Comparison of ENCODE assay signal across 17 cellular contexts in the genomic region with DNA sequence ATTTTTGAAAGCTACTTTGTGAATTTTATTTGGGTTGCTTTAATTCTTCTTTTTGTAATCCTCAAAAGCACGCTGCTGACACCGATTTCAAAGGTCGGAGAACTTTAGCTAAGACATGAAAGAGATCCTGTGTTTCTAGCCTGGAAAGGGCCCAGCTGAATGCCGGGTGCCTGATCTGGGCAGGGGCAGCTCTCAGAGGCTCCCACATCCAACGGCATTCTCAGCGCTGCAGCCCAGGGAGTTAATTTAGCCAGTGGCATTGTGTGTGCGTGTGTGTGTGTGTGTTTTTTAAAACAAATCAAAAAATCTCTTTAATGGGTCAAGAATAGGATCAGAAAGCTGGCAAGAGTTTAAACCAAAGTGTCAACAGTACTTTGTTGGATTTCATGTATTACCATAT. TPM values are rescaled to one million over a fixed set of nuclear protein-coding genes. Genes with fewer than 3 reads are reported as not detected.
DNase-seq lines count a peak whose midpoint lies in the region; ATAC-seq and TF ChIP-seq lines count a peak whose summit lies in the region.
"Had no signal": no experiment of that assay in that cellular context is flagged by ENCODE, and none has a peak within 500 bp of the region (broad histone marks: within the 10 kb centered on the region; RNA-seq: fewer than 3 reads in every experiment).

No MANE protein-coding gene starts in this region.

- peaks cover 33 to 75% of the 10 kb centered on the region in 2 experiments for H3K4me1 ChIP-seq in SK-N-SH (ENCODE audit: control insufficient read depth in 1 of 2, insufficient read depth in 2 of 2, low read depth in 1 of 2, low read length in 1 of 2)

- no peak overlapping the region for H3K4me3 ChIP-seq in SK-N-SH (ENCODE audit: low read depth in 2 of 2, low read length in 1 of 2)
- H3K4me3 ChIP-seq: BLaER1 had no signal

- no peak for ATAC-seq in GM19035 (IDR thresholded peaks at IDR 0.05; ENCODE audit: unreplicated experiment)
- no peak for ATAC-seq in HG03520 (IDR thresholded peaks at IDR 0.05; ENCODE audit: unreplicated experiment)
- ATAC-seq in GM19397 (IDR thresholded peaks at IDR 0.05; ENCODE audit: unreplicated experiment), result no peak
- ATAC-seq: left colon; PC-3; stimulated activated naive CD8-positive, alpha-beta T cell treated with anti-CD3 and anti-CD28 coated beads, Interleukin-15, amount 100 ng/mL, for 72 hours had no signal

- DNase-seq in Daoy (ENCODE audit: low read depth), result peak; percentile 37
- DNase-seq in SK-N-SH, result peak; percentile 34
- DNase-seq in epithelial cell of prostate (ENCODE audit: low read depth, low spot score), result no peak
- DNase-seq in occipital lobe (lab: John Stamatoyannopoulos, UW), result peak; percentile 21
- DNase-seq in T-helper 2 cell, result no peak
- DNase-seq: activated CD4-positive, alpha-beta memory T cell treated with anti-CD3 and anti-CD28 coated beads for 36 hours; activated gamma-delta T cell; left colon; NCI-H1930; PC-3; stimulated activated CD4-positive, alpha-beta T cell treated with anti-CD3 and anti-CD28 coated beads, Interleukin-4, amount 100 ng/mL, for 24 hours; stimulated activated naive CD8-positive, alpha-beta T cell treated with anti-CD3 and anti-CD28 coated beads, Interleukin-15, amount 100 ng/mL, for 72 hours had no signal

- TF ChIP-seq EP300 in SK-N-SH (IDR thresholded peaks at IDR 0.05; ENCODE audit: borderline replicate concordance in 1 of 2, low read depth in 1 of 2, low read length in 1 of 2), result no peak

- no peaks in the 10 kb centered on the region for H4K20me1 ChIP-seq in SK-N-SH (ENCODE audit: insufficient read depth)
- H4K20me1 ChIP-seq: BLaER1 had no signal

- no peak overlapping the region for H3K4me2 ChIP-seq in SK-N-SH

- H3K27ac ChIP-seq in SK-N-SH (ENCODE audit: low read depth in 2 of 2, low read length in 1 of 2), result peak overlapping the region; percentile 60 to 100; a peak in 3 of 4 replicates
- peak overlapping the region; percentile 97 for H3K27ac ChIP-seq in epithelial cell of prostate

- no peaks in the 10 kb centered on the region for H3K36me3 ChIP-seq in SK-N-SH (replicated peaks in 1 of 2; ENCODE audit: control insufficient read depth in 1 of 2, insufficient read depth in 2 of 2, low read length in 1 of 2)
- H3K36me3 ChIP-seq: BLaER1 had no signal

- POLR2A ChIA-PET in SK-N-SH (lab: Yijun Ruan, JAX), result interaction anchor here (0.6 to 1.7 kb wide), 3 partner anchors 9 to 72 kb away, joined by 3 to 9 read pairs (median 3); no protein-coding TSS in a partner anchor

- no peaks in the 10 kb centered on the region for H3K9me2 ChIP-seq in SK-N-SH

- peaks cover 8% of the 10 kb centered on the region for H3F3A ChIP-seq in SK-N-SH (replicated peaks; ENCODE audit: insufficient read depth)

- CTCF ChIA-PET in SK-N-SH (lab: Yijun Ruan, JAX), result interaction anchor here (1.0 to 5.9 kb wide), 6 partner anchors 9 to 403 kb away, joined by 3 to 40 read pairs (median 8); a partner anchor contains a TSS

- WGBS in SK-N-SH (ENCODE audit: low lambda C conversion rate), result 69% methylated on average over 7 of the region's 7 CpGs

- TF ChIP-seq CTCF in SK-N-SH (IDR thresholded peaks at IDR 0.05), result no peak

- no peak overlapping the region for H3K9ac ChIP-seq in SK-N-SH
- H3K9ac ChIP-seq: BLaER1 had no signal

- H3K79me2 ChIP-seq in SK-N-SH (ENCODE audit: insufficient read depth), result no peaks in the 10 kb centered on the region

- no peaks in the 10 kb centered on the region for H3K27me3 ChIP-seq in SK-N-SH (ENCODE audit: insufficient read depth)
- H3K27me3 ChIP-seq: BLaER1 had no signal

- no peaks in the 10 kb centered on the region for H3K9me3 ChIP-seq in SK-N-SH
- H3K9me3 ChIP-seq: BLaER1 had no signal

- H2AFZ ChIP-seq in SK-N-SH (ENCODE audit: low read depth), result 0 out of 2 replicates have a peak overlapping the region, but pooled peaks have one; percentile 27

- no peak for TF ChIP-seq RAD21 in SK-N-SH (IDR thresholded peaks at IDR 0.05; ENCODE audit: low read length)

TF ChIP-seq in SK-N-SH, 30 proteins besides CTCF, POLR2A, EP300 and RAD21 (continues in another document):
- TF ChIP-seq, protein P1, sequence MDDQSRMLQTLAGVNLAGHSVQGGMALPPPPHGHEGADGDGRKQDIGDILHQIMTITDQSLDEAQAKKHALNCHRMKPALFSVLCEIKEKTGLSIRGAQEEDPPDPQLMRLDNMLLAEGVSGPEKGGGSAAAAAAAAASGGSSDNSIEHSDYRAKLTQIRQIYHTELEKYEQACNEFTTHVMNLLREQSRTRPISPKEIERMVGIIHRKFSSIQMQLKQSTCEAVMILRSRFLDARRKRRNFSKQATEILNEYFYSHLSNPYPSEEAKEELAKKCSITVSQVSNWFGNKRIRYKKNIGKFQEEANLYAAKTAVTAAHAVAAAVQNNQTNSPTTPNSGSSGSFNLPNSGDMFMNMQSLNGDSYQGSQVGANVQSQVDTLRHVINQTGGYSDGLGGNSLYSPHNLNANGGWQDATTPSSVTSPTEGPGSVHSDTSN (IDR thresholded peaks at IDR 0.05), result no peak
- TF ChIP-seq GATA2 (CRISPR knock-in tag; IDR thresholded peaks at IDR 0.05) (no peak), EZH2phosphoT487 (IDR thresholded peaks at IDR 0.05; ENCODE audit: borderline replicate concordance, low read depth) (no peak), FOXM1 (IDR thresholded peaks at IDR 0.05; ENCODE audit: low read depth) (no peak), RXRA (IDR thresholded peaks at IDR 0.05; ENCODE audit: borderline replicate concordance, low read depth) (no peak), ELF1 (IDR thresholded peaks at IDR 0.05) (no peak), JUND (IDR thresholded peaks at IDR 0.05) (no peak), RCOR1 (IDR thresholded peaks at IDR 0.05; ENCODE audit: low read length) (no peak), SMC3 (IDR thresholded peaks at IDR 0.05; ENCODE audit: low read depth, low read length) (no peak)
- TF ChIP-seq, protein P2, sequence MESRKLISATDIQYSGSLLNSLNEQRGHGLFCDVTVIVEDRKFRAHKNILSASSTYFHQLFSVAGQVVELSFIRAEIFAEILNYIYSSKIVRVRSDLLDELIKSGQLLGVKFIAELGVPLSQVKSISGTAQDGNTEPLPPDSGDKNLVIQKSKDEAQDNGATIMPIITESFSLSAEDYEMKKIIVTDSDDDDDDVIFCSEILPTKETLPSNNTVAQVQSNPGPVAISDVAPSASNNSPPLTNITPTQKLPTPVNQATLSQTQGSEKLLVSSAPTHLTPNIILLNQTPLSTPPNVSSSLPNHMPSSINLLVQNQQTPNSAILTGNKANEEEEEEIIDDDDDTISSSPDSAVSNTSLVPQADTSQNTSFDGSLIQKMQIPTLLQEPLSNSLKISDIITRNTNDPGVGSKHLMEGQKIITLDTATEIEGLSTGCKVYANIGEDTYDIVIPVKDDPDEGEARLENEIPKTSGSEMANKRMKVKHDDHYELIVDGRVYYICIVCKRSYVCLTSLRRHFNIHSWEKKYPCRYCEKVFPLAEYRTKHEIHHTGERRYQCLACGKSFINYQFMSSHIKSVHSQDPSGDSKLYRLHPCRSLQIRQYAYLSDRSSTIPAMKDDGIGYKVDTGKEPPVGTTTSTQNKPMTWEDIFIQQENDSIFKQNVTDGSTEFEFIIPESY (IDR thresholded peaks at IDR 0.05; ENCODE audit: borderline replicate concordance, low read depth), result no peak
- TF ChIP-seq, protein P3, sequence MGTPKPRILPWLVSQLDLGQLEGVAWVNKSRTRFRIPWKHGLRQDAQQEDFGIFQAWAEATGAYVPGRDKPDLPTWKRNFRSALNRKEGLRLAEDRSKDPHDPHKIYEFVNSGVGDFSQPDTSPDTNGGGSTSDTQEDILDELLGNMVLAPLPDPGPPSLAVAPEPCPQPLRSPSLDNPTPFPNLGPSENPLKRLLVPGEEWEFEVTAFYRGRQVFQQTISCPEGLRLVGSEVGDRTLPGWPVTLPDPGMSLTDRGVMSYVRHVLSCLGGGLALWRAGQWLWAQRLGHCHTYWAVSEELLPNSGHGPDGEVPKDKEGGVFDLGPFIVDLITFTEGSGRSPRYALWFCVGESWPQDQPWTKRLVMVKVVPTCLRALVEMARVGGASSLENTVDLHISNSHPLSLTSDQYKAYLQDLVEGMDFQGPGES (IDR thresholded peaks at IDR 0.05; ENCODE audit: low read depth, low read length), result no peak
- TF ChIP-seq, protein P4, sequence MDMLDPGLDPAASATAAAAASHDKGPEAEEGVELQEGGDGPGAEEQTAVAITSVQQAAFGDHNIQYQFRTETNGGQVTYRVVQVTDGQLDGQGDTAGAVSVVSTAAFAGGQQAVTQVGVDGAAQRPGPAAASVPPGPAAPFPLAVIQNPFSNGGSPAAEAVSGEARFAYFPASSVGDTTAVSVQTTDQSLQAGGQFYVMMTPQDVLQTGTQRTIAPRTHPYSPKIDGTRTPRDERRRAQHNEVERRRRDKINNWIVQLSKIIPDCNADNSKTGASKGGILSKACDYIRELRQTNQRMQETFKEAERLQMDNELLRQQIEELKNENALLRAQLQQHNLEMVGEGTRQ (IDR thresholded peaks at IDR 0.05; ENCODE audit: borderline replicate concordance, low read depth, low read length), result no peak

RNA-seq across cellular contexts. Expression of a gene that starts 6.5 kb away (rescaled TPM):
- total RNA-seq in Daoy (2014; rRNA removed; shearing (Covaris generic)), result 9.2 and 17.7 TPM in 2 replicates
- 29.9 and 44.8 TPM in 2 replicates for polyA plus RNA-seq in SK-N-SH (2012; rRNA removed)
- 64.7 and 87.6 TPM in 2 replicates for polyA plus RNA-seq in SK-N-SH (2012; cell fraction: cytosol; rRNA removed)
- 10.8 and 15.5 TPM in 2 replicates for polyA plus RNA-seq in SK-N-SH (2012; cell fraction: nucleus; rRNA removed)
- 12.0 TPM for total RNA-seq in occipital lobe
- total RNA-seq: activated CD4-positive, alpha-beta memory T cell treated with anti-CD3 and anti-CD28 coated beads for 36 hours; PC-3 had no signal

RNA-seq across cellular contexts. Expression of a gene that starts 56.7 kb away (rescaled TPM):
- total RNA-seq in Daoy (2014; rRNA removed; shearing (Covaris generic)), result not detected in 2 replicates
- polyA plus RNA-seq in SK-N-SH (2012; rRNA removed), result not detected in 2 replicates
- not detected in 2 replicates for polyA plus RNA-seq in SK-N-SH (2012; cell fraction: cytosol; rRNA removed)
- not detected in 2 replicates for polyA plus RNA-seq in SK-N-SH (2012; cell fraction: nucleus; rRNA removed)
- not detected for total RNA-seq in occipital lobe
- total RNA-seq: activated CD4-positive, alpha-beta memory T cell treated with anti-CD3 and anti-CD28 coated beads for 36 hours; osteoblast; PC-3 had no signal

Comparison
In these comparisons a context has a peak if more than half of its experiments do, and no peak if none do; other contexts are left out.
1. DNase-seq: peak in Daoy (single experiment), SK-N-SH (single experiment) and occipital lobe (single experiment); none in epithelial cell of prostate (single experiment) and T-helper 2 cell (0 of 5).